ENCODE assay signal across 1 cellular context in genomic region chr10:77531441-77532001, GRCh38.
TF ChIP-seq lines count a peak whose summit lies in the region.

No MANE protein-coding gene starts in this region.

TF ChIP-seq in K562, 482 proteins besides CTCF, POLR2A, EP300 and RAD21 (continued from another document):
- TF ChIP-seq MNT (conservative IDR thresholded peaks at IDR 0.05) (peak; percentile 80 to 81), NFE2 (IDR thresholded peaks at IDR 0.05; ENCODE audit: low read depth) (peak; percentile 86), THRB (CRISPR knock-in tag; conservative IDR thresholded peaks at IDR 0.05) (no peak), EP400 (IDR thresholded peaks at IDR 0.05) (0 out of 2 replicates have a peak, but pooled peaks have one; percentile 19), FOXK2 (conservative IDR thresholded peaks at IDR 0.05 in 1 of 2, IDR thresholded peaks at IDR 0.05 in 1 of 2; ENCODE audit: low read depth in 2 of 2) (peak; percentile 78 to 87), ZBTB40 (IDR thresholded peaks at IDR 0.05) (no peak), ZBTB40 (CRISPR knock-in tag; IDR thresholded peaks at IDR 0.05) (no peak), L3MBTL2 (IDR thresholded peaks at IDR 0.05) (peak; percentile 34; the same call in 1 of the 2 replicates), BHLHE40 (IDR thresholded peaks at IDR 0.05; ENCODE audit: low read length) (peak; percentile 61), FOSL1 (tag; conservative IDR thresholded peaks at IDR 0.05) (peak; percentile 84), MAFF (IDR thresholded peaks at IDR 0.05; ENCODE audit: low read length) (peak; percentile 69; the same call in 1 of the 2 replicates), MAFG (tag; conservative IDR thresholded peaks at IDR 0.05) (peak; percentile 97), ZNF316 (IDR thresholded peaks at IDR 0.05) (peak; percentile 89), ATF7 (IDR thresholded peaks at IDR 0.05) (peak; percentile 20; the same call in 1 of the 2 replicates)
